10 cellular contexts compared by ENCODE assay signal in the genomic region with DNA sequence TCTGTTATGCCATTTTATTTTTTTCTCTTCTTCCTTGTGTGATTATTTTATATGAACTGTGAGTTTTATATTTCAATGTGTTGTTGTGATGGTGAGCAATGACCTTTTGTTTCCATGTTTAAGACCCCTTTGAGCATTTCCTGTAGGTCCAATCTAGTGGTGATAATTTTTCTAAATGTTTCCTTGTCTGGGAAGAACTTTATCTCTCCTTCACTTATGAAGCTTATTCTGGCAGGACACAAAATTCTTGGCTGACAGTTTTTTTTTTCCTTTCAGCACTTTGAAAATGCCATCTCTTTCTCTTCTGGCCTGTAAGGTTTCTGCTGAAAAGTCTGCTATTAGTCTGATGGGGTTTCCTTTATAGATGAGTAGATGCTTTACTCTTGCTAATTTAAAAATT. TPM values are rescaled to one million over a fixed set of nuclear protein-coding genes. Genes with fewer than 3 reads are reported as not detected.
"Had no signal": no experiment of that assay in that cellular context is flagged by ENCODE, and none has a peak within 500 bp of the region (broad histone marks: within the 10 kb centered on the region; RNA-seq: fewer than 3 reads in every experiment).

No MANE protein-coding gene starts in this region.

- H3K9ac ChIP-seq: GM23248 had no signal

- H3K36me3 ChIP-seq: HAP-1 had no signal

- H3K4me1 Mint-ChIP-seq: GM23338 had no signal

- H3K4me3 ChIP-seq: GM23248, GM23338, HAP-1 had no signal

- H3K27ac ChIP-seq: GM23248 had no signal

- H3K9me3 Mint-ChIP-seq: GM23338, HFFc6 had no signal

- H3K4me3 Mint-ChIP-seq: GM23338, H9, HFFc6 had no signal

- H3K27ac Mint-ChIP-seq: GM23338, H9, HFFc6 had no signal

- H3K9me3 ChIP-seq: HAP-1 had no signal

- DNase-seq: GM23248, GOT3, H7, H9, HCEC 1CT, HFFc6 had no signal

- H3K4me1 ChIP-seq: HAP-1 had no signal

RNA-seq across cellular contexts. Expression of a gene that starts 53.2 kb away (rescaled TPM):
- total RNA-seq: GM23248, GM23338, H1, H4, H7, H9, HFFc6 had no signal
- polyA plus RNA-seq: GM23248, GM23338, H1 had no signal
